In genomic region chr14:99611639-99612038, GRCh38 we compare ENCODE assay signal across 19 cellular contexts. TPM values are rescaled to one million over a fixed set of nuclear protein-coding genes. Genes with fewer than 3 reads are reported as not detected.
DNase-seq lines count a peak whose midpoint lies in the region; ATAC-seq and TF ChIP-seq lines count a peak whose summit lies in the region.
"Had no signal": no experiment of that assay in that cellular context is flagged by ENCODE, and none has a peak within 500 bp of the region (broad histone marks: within the 10 kb centered on the region; RNA-seq: fewer than 3 reads in every experiment).

No MANE protein-coding gene starts in this region.

- no TSS peak for BruUV-seq in IMR-90 (replicated peaks; lab: Mats Ljungman, UMichigan)

- H2AFZ ChIP-seq in IMR-90 (replicated peaks; ENCODE audit: low read length, poor library complexity): no peak overlapping the region

- no peak overlapping the region for H3K56ac ChIP-seq in IMR-90 (ENCODE audit: extremely low read depth, insufficient read depth, low read length)

- no peak overlapping the region for H3K4me2 ChIP-seq in IMR-90 (ENCODE audit: low read depth, low read length)
- H3K4me2 ChIP-seq: BLaER1 had no signal

- intact Hi-C loops in IMR-90 (cut with micrococcal nuclease) (no loop called here), ascending aorta (cut with DNase I) (no loop called here)

- no peak overlapping the region for H3K14ac ChIP-seq in IMR-90 (replicated peaks; ENCODE audit: low read depth, low read length)

- in situ Hi-C loops in IMR-90 (cut with MboI; ENCODE audit: low sequenced_read_pairs): no loop called here

- H2AK9ac ChIP-seq in IMR-90 (replicated peaks; ENCODE audit: low read depth, low read length, poor library complexity): no peak overlapping the region

- H3K4ac ChIP-seq in IMR-90 (ENCODE audit: low read depth, low read length): 0 out of 2 replicates have a peak overlapping the region, but pooled peaks have one; percentile 13

- dilution Hi-C loops in IMR-90 (cut with HindIII; ENCODE audit: low sequenced_read_pairs, unreplicated experiment): no loop called here

- no peak overlapping the region for H4K5ac ChIP-seq in IMR-90 (ENCODE audit: low read depth, low read length)

- no peak overlapping the region for H3K23ac ChIP-seq in IMR-90 (ENCODE audit: low read depth, low read length)

- CTCF ChIA-PET in IMR-90 (lab: Yijun Ruan, JAX): no interaction called here

- no peaks in the 10 kb centered on the region for H3K36me3 ChIP-seq in IMR-90 (ENCODE audit: control insufficient read depth, insufficient read depth, low read length)
- no peaks in the 10 kb centered on the region for H3K36me3 ChIP-seq in RWPE2 (ENCODE audit: low read depth)
- H3K36me3 ChIP-seq in suprapubic skin: no peaks in the 10 kb centered on the region
- H3K36me3 ChIP-seq in ascending aorta: no peaks in the 10 kb centered on the region
- H3K36me3 ChIP-seq: BLaER1, SJCRH30 had no signal

- H3K27me3 ChIP-seq in IMR-90 (ENCODE audit: control insufficient read depth, insufficient read depth, low read length) (no peaks in the 10 kb centered on the region), RWPE2 (ENCODE audit: insufficient read depth, poor library complexity, severe bottlenecking) (no peaks in the 10 kb centered on the region), foreskin keratinocyte (no peaks in the 10 kb centered on the region), suprapubic skin (no peaks in the 10 kb centered on the region), ascending aorta (no peaks in the 10 kb centered on the region)
- H3K27me3 ChIP-seq: BLaER1, SJCRH30 had no signal

- TF ChIP-seq EP300 in suprapubic skin (IDR thresholded peaks at IDR 0.05): no peak

- no peaks in the 10 kb centered on the region; the same call in 1 of the 2 replicates for H3K9me1 ChIP-seq in IMR-90 (ENCODE audit: insufficient read depth, low read length)

- H2BK120ac ChIP-seq in IMR-90 (ENCODE audit: low read depth, low read length): no peak overlapping the region

- no CpG with 5 or more reads among the region's 4 CpGs for WGBS in IMR-90 (ENCODE audit: extremely low coverage in 2 of 2, insufficient read length in 1 of 2), 2 experiments
- 91% methylated on average over 4 of the region's 4 CpGs for WGBS in suprapubic skin

- TF ChIP-seq RAD21 in IMR-90 (IDR thresholded peaks at IDR 0.05; ENCODE audit: low read length): no peak

- H3K4me1 ChIP-seq in IMR-90 (ENCODE audit: control insufficient read depth, insufficient read depth, low read length) (peaks cover 9% of the 10 kb centered on the region), RWPE2 (ENCODE audit: insufficient read depth, poor library complexity, severe bottlenecking) (peaks cover 23% of the 10 kb centered on the region), foreskin keratinocyte (peaks cover 8% of the 10 kb centered on the region), suprapubic skin (peaks cover 26% of the 10 kb centered on the region), ascending aorta (no peaks in the 10 kb centered on the region)

- no peak overlapping the region for H4K91ac ChIP-seq in IMR-90 (ENCODE audit: insufficient read depth, low read depth, low read length)

- TF ChIP-seq CTCF in IMR-90 (conservative IDR thresholded peaks at IDR 0.05; ENCODE audit: low read depth, low read length): no peak
- TF ChIP-seq CTCF in RWPE2 (IDR thresholded peaks at IDR 0.05; ENCODE audit: poor library complexity, severe bottlenecking): no peak
- TF ChIP-seq CTCF in foreskin keratinocyte (conservative IDR thresholded peaks at IDR 0.05): no peak
- TF ChIP-seq CTCF in suprapubic skin (IDR thresholded peaks at IDR 0.05): no peak
- no peak for TF ChIP-seq CTCF in ascending aorta (IDR thresholded peaks at IDR 0.05)

- H4K8ac ChIP-seq in IMR-90 (ENCODE audit: low read depth in 2 of 2, low read length in 2 of 2): no peak overlapping the region

- H2BK5ac ChIP-seq in IMR-90 (ENCODE audit: low read depth, low read length, poor library complexity, severe bottlenecking): no peak overlapping the region

- no peak for DNase-seq in IMR-90
- no peak for DNase-seq in RWPE2 (ENCODE audit: low spot score)
- no peak for DNase-seq in foreskin keratinocyte
- no peak for DNase-seq in suprapubic skin (ENCODE audit: low spot score in 2 of 2)
- DNase-seq in GDM1 (lab: John Stamatoyannopoulos, UW): no peak
- DNase-seq in 8988T: no peak
- no peak for DNase-seq in ascending aorta (ENCODE audit: low spot score in 2 of 2)
- DNase-seq: CD4-positive, CD25-positive, alpha-beta regulatory T cell; DMS153; NCI-H1092 treated with DMSO at 0.1 percent for 48 hours; NCI-H187; NCI-H2171; NCI-H226; NCI-H510A; OCI-M1; SJCRH30 had no signal

- no peak overlapping the region for H2BK15ac ChIP-seq in IMR-90 (ENCODE audit: low read depth, low read length)

- H3K27ac ChIP-seq in IMR-90 (ENCODE audit: insufficient read depth, low read length): no peak overlapping the region
- H3K27ac ChIP-seq in RWPE2 (ENCODE audit: poor library complexity, severe bottlenecking): peak overlapping the region; percentile 84
- peak overlapping the region; percentile 67 for H3K27ac ChIP-seq in foreskin keratinocyte
- peak overlapping the region; percentile 16 for H3K27ac ChIP-seq in suprapubic skin
- no peak overlapping the region for H3K27ac ChIP-seq in ascending aorta
- H3K27ac ChIP-seq: BLaER1, SJCRH30 had no signal

- no peak overlapping the region for H3K9ac ChIP-seq in IMR-90 (ENCODE audit: low read depth, low read length)
- H3K9ac ChIP-seq: BLaER1 had no signal

- ATAC-seq in IMR-90 (ENCODE audit: low read depth) (no peak), RWPE2 (ENCODE audit: low read depth) (no peak), foreskin keratinocyte (no peak)
- ATAC-seq: Right ventricle myocardium inferior, SK-N-SH treated with all-trans-retinoic acid at 6 μM for 48 hours had no signal

- H3K4me3 ChIP-seq in IMR-90 (ENCODE audit: insufficient read depth, low read depth, low read length): no peak overlapping the region
- no peak overlapping the region for H3K4me3 ChIP-seq in RWPE2 (ENCODE audit: severe bottlenecking)
- no peak overlapping the region for H3K4me3 ChIP-seq in suprapubic skin
- no peak overlapping the region for H3K4me3 ChIP-seq in ascending aorta
- H3K4me3 ChIP-seq: BLaER1, SJCRH30 had no signal

- no peaks in the 10 kb centered on the region for H3K9me3 ChIP-seq in IMR-90 (ENCODE audit: control insufficient read depth, insufficient read depth, low read length)
- no peaks in the 10 kb centered on the region for H3K9me3 ChIP-seq in RWPE2 (ENCODE audit: severe bottlenecking)
- H3K9me3 ChIP-seq in suprapubic skin: no peaks in the 10 kb centered on the region
- H3K9me3 ChIP-seq in ascending aorta: no peaks in the 10 kb centered on the region
- H3K9me3 ChIP-seq: BLaER1, SJCRH30 had no signal

- POLR2A ChIA-PET in IMR-90 (lab: Charles Lee; ENCODE audit: unreplicated experiment): no interaction called here

- no peak overlapping the region for H2BK20ac ChIP-seq in IMR-90 (ENCODE audit: low read depth, low read length)

- H3K79me1 ChIP-seq in IMR-90 (ENCODE audit: low read depth in 1 of 2, low read length in 2 of 2): 0 out of 4 replicates have a peak, but pooled peaks cover 0 to under 1% of the 10 kb centered on the region in 2 experiments

- TF ChIP-seq POLR2A in IMR-90 (IDR thresholded peaks at IDR 0.05; ENCODE audit: low read depth, low read length) (no peak), suprapubic skin (IDR thresholded peaks at IDR 0.05) (no peak)

- no peak overlapping the region for H3K18ac ChIP-seq in IMR-90 (ENCODE audit: low read depth, low read length)

- peak overlapping the region; percentile 62; the same call in 1 of the 2 replicates for H2AK5ac ChIP-seq in IMR-90 (ENCODE audit: low read depth, low read length)

- H4K20me1 ChIP-seq in IMR-90 (ENCODE audit: insufficient read depth, low read length): no peaks in the 10 kb centered on the region
- H4K20me1 ChIP-seq: BLaER1 had no signal

TF ChIP-seq in IMR-90, 13 proteins besides CTCF, POLR2A, EP300 and RAD21:
- TF ChIP-seq MAZ (IDR thresholded peaks at IDR 0.05; ENCODE audit: borderline replicate concordance, low read depth, low read length) (no peak), MXI1 (IDR thresholded peaks at IDR 0.05; ENCODE audit: borderline replicate concordance, low read depth, low read length) (no peak), USF2 (IDR thresholded peaks at IDR 0.05; ENCODE audit: low read depth, low read length) (no peak), BHLHE40 (IDR thresholded peaks at IDR 0.05; ENCODE audit: low read depth, low read length) (no peak), MAFK (IDR thresholded peaks at IDR 0.05; ENCODE audit: low read depth, low read length) (no peak), NFE2L2 (IDR thresholded peaks at IDR 0.05; ENCODE audit: low read depth, low read length) (no peak), RCOR1 (IDR thresholded peaks at IDR 0.05; ENCODE audit: insufficient replicate concordance, low read length) (no peak)

RNA-seq across cellular contexts. Expression of gene CCDC85C, which starts 7.6 kb away (rescaled TPM):
- total RNA-seq in IMR-90 (2012; rRNA removed) (13.9 and 16.0 TPM in 2 replicates), foreskin keratinocyte (51.9 and 65.2 TPM in 2 replicates), suprapubic skin (10 to 100 TPM; 18.8 to 53.2 (median 48.0) TPM), ascending aorta (0.64 TPM)
- polyA plus RNA-seq in IMR-90 (2012; rRNA removed) (19.0 and 22.2 TPM in 2 replicates), foreskin keratinocyte (26.0 and 35.4 TPM in 2 replicates)
- 10.9 and 15.5 TPM in 2 replicates for polyA plus RNA-seq in IMR-90 (2012; cell fraction: cytosol; rRNA removed)
- 11.3 and 20.4 TPM in 2 replicates for polyA plus RNA-seq in IMR-90 (2012; cell fraction: nucleus; rRNA removed; ENCODE audit: low replicate concordance)

RNA-seq across cellular contexts. Expression of gene HHIPL1, which starts 33.3 kb away (rescaled TPM):
- total RNA-seq in IMR-90 (2012; rRNA removed) (0.56 and 0.72 TPM in 2 replicates), foreskin keratinocyte (0.46 and 0.71 TPM in 2 replicates), suprapubic skin (1 to 10 TPM in 1 of 4 donors, under 1 TPM in 3; 0.13 to 4.7 (median 0.56) TPM), ascending aorta (11.9 TPM)
- polyA plus RNA-seq in IMR-90 (2012; rRNA removed) (0.65 and 1.4 TPM in 2 replicates), foreskin keratinocyte (0.45 and 0.58 TPM in 2 replicates)
- 0.48 and 1.5 TPM in 2 replicates for polyA plus RNA-seq in IMR-90 (2012; cell fraction: cytosol; rRNA removed)
- 0.64 and 1.3 TPM in 2 replicates for polyA plus RNA-seq in IMR-90 (2012; cell fraction: nucleus; rRNA removed; ENCODE audit: low replicate concordance)
- total RNA-seq: CD4-positive, CD25-positive, alpha-beta regulatory T cell; SJCRH30 had no signal

Comparison
In these comparisons a context has a peak if more than half of its experiments do, and no peak if none do; other contexts are left out.
1. H3K27ac ChIP-seq: peak in RWPE2 (single experiment), foreskin keratinocyte (single experiment) and suprapubic skin (single experiment); none in IMR-90 (single experiment) and ascending aorta (0 of 2).